ENCODE assay signal across 22 cellular contexts in the genomic region with DNA sequence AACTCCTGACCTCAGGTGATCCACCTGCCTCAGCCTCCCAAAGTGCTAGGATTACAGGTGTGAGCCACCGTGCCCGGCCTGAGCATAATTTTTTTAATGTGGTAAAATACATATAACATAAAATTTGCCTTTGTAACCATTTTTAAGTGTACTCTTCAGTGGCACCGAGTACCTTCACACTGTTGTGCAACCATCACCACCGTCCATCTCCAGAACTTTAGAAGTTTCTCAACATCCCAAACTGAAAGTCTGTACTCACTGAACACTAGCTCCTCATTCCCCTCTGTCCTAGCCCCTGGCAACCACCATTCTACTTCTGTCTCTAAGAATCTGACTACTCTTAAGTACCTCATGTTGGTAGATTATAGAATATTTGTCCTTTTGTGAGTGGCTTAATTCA. TPM values are rescaled to one million over a fixed set of nuclear protein-coding genes. Genes with fewer than 3 reads are reported as not detected.
A peak's percentile ranks its signal among the peaks of the same experiment; 100 is the strongest.
DNase-seq lines count a peak whose midpoint lies in the region; ATAC-seq and TF ChIP-seq lines count a peak whose summit lies in the region.
"Had no signal": no experiment of that assay in that cellular context is flagged by ENCODE, and none has a peak within 500 bp of the region (broad histone marks: within the 10 kb centered on the region; RNA-seq: fewer than 3 reads in every experiment).

No MANE protein-coding gene starts in this region.

- H3K9me3 ChIP-seq in T-helper 17 cell (ENCODE audit: control insufficient read depth, low read length, poor library complexity, severe bottlenecking): no peaks in the 10 kb centered on the region
- H3K9me3 ChIP-seq: A549 had no signal

- in situ Hi-C loops in G401 (cut with HindIII; ENCODE audit: low sequenced_read_pairs): no loop called here

- intact Hi-C loops in activated CD4-positive, alpha-beta T cell treated with anti-CD3 and anti-CD28 coated beads, Interleukin-2, amount 10 ng/mL, durations not matched to agents 24 days and 14 days (cut with micrococcal nuclease): loop anchor here (5.0 kb wide), 1 partner anchor 58 kb away; no protein-coding TSS in a partner anchor

- TF ChIP-seq CTCF in chondrocyte (IDR thresholded peaks at IDR 0.05): no peak

- peak overlapping the region; percentile 35 for H3K27ac Mint-ChIP-seq in activated naive CD8-positive, alpha-beta T cell
- H3K27ac Mint-ChIP-seq in activated naive CD8-positive, alpha-beta T cell treated with anti-CD3 and anti-CD28 coated beads, Interleukin-2, amount 50 U/mL, for 24 hours: no peak overlapping the region
- H3K27ac Mint-ChIP-seq in T-helper 17 cell (peak overlapping the region; percentile 82), chondrocyte (ENCODE audit: unreplicated experiment) (peak overlapping the region; percentile 24)
- no peak overlapping the region for H3K27ac Mint-ChIP-seq in activated CD4-positive, alpha-beta T cell treated with anti-CD3 and anti-CD28 coated beads, Interleukin-2, amount 10 ng/mL, durations not matched to agents 24 days and 14 days
- H3K27ac Mint-ChIP-seq: B cell, IgD-negative memory B cell had no signal

- H3K27me3 Mint-ChIP-seq in activated naive CD8-positive, alpha-beta T cell: no peaks in the 10 kb centered on the region
- H3K27me3 Mint-ChIP-seq in activated naive CD8-positive, alpha-beta T cell treated with anti-CD3 and anti-CD28 coated beads, Interleukin-2, amount 50 U/mL, for 24 hours: no peaks in the 10 kb centered on the region
- H3K27me3 Mint-ChIP-seq in T-helper 17 cell (no peaks in the 10 kb centered on the region), chondrocyte (ENCODE audit: low read depth) (no peaks in the 10 kb centered on the region)
- H3K27me3 Mint-ChIP-seq in activated CD4-positive, alpha-beta T cell treated with anti-CD3 and anti-CD28 coated beads, Interleukin-2, amount 10 ng/mL, durations not matched to agents 24 days and 14 days: no peaks in the 10 kb centered on the region
- H3K27me3 Mint-ChIP-seq: CD4-positive, alpha-beta memory T cell had no signal

- no peak for DNase-seq in activated naive CD8-positive, alpha-beta T cell treated with anti-CD3 and anti-CD28 coated beads, Interleukin-2, amount 50 U/mL, for 24 hours
- DNase-seq in T-helper 17 cell: no peak
- no peak for DNase-seq in chondrocyte (ENCODE audit: low spot score)
- DNase-seq in activated CD4-positive, alpha-beta T cell treated with anti-CD3 and anti-CD28 coated beads, Interleukin-2, amount 10 ng/mL, durations not matched to agents 24 days and 14 days: no peak
- no peak for DNase-seq in NCI-H1436 treated with DMSO at 0.1 percent for 48 hours (lab: John Stamatoyannopoulos, UW)
- DNase-seq in G401 (ENCODE audit: low spot score): no peak
- DNase-seq: Calu3; CD4-positive, alpha-beta memory T cell; DMS153; GDM1; NCI-H1417; NCI-H187; NCI-H446 treated with DMSO at 0.1 percent for 48 hours; NCI-H526 treated with DMSO at 0.1 percent for 48 hours; PC-9; RPMI8226; SHP77 had no signal

- no peak for ATAC-seq in activated naive CD8-positive, alpha-beta T cell treated with anti-CD3 and anti-CD28 coated beads, Interleukin-2, amount 50 U/mL, for 24 hours
- ATAC-seq in T-helper 17 cell: no peak
- ATAC-seq: A549, HCT116 had no signal

- H3K4me1 Mint-ChIP-seq in activated naive CD8-positive, alpha-beta T cell (ENCODE audit: low read depth): peaks cover 36% of the 10 kb centered on the region
- H3K4me1 Mint-ChIP-seq in activated naive CD8-positive, alpha-beta T cell treated with anti-CD3 and anti-CD28 coated beads, Interleukin-2, amount 50 U/mL, for 24 hours: peaks cover 48% of the 10 kb centered on the region
- peaks cover 49% of the 10 kb centered on the region for H3K4me1 Mint-ChIP-seq in T-helper 17 cell
- H3K4me1 Mint-ChIP-seq in chondrocyte (ENCODE audit: low read depth): peaks cover 76% of the 10 kb centered on the region
- peaks cover 59% of the 10 kb centered on the region for H3K4me1 Mint-ChIP-seq in activated CD4-positive, alpha-beta T cell treated with anti-CD3 and anti-CD28 coated beads, Interleukin-2, amount 10 ng/mL, durations not matched to agents 24 days and 14 days

- no peaks in the 10 kb centered on the region for H3K9me3 Mint-ChIP-seq in activated naive CD8-positive, alpha-beta T cell (ENCODE audit: low read depth)
- peaks cover 4% of the 10 kb centered on the region for H3K9me3 Mint-ChIP-seq in activated naive CD8-positive, alpha-beta T cell treated with anti-CD3 and anti-CD28 coated beads, Interleukin-2, amount 50 U/mL, for 24 hours
- no peaks in the 10 kb centered on the region for H3K9me3 Mint-ChIP-seq in chondrocyte (ENCODE audit: low read depth)
- peaks cover 4% of the 10 kb centered on the region for H3K9me3 Mint-ChIP-seq in activated CD4-positive, alpha-beta T cell treated with anti-CD3 and anti-CD28 coated beads, Interleukin-2, amount 10 ng/mL, durations not matched to agents 24 days and 14 days

- H3K4me3 Mint-ChIP-seq in activated naive CD8-positive, alpha-beta T cell: no peak overlapping the region
- H3K4me3 Mint-ChIP-seq in activated naive CD8-positive, alpha-beta T cell treated with anti-CD3 and anti-CD28 coated beads, Interleukin-2, amount 50 U/mL, for 24 hours: no peak overlapping the region
- no peak overlapping the region for H3K4me3 Mint-ChIP-seq in T-helper 17 cell
- no peak overlapping the region for H3K4me3 Mint-ChIP-seq in chondrocyte (ENCODE audit: unreplicated experiment)
- H3K4me3 Mint-ChIP-seq in activated CD4-positive, alpha-beta T cell treated with anti-CD3 and anti-CD28 coated beads, Interleukin-2, amount 10 ng/mL, durations not matched to agents 24 days and 14 days: no peak overlapping the region
- H3K4me3 Mint-ChIP-seq: B cell, IgD-negative memory B cell had no signal

- H3K36me3 Mint-ChIP-seq in activated naive CD8-positive, alpha-beta T cell: peaks cover 8% of the 10 kb centered on the region
- peaks cover 17% of the 10 kb centered on the region for H3K36me3 Mint-ChIP-seq in activated naive CD8-positive, alpha-beta T cell treated with anti-CD3 and anti-CD28 coated beads, Interleukin-2, amount 50 U/mL, for 24 hours (ENCODE audit: low read depth)
- no peaks in the 10 kb centered on the region for H3K36me3 Mint-ChIP-seq in T-helper 17 cell (ENCODE audit: low read depth)
- peaks cover 2% of the 10 kb centered on the region for H3K36me3 Mint-ChIP-seq in chondrocyte (ENCODE audit: low read depth)
- H3K36me3 Mint-ChIP-seq in activated CD4-positive, alpha-beta T cell treated with anti-CD3 and anti-CD28 coated beads, Interleukin-2, amount 10 ng/mL, durations not matched to agents 24 days and 14 days (ENCODE audit: low read depth): peaks cover 36% of the 10 kb centered on the region

RNA-seq across cellular contexts. Expression of gene LRIG1, which starts 35.2 kb away (rescaled TPM):
- total RNA-seq in T-helper 17 cell: 10 to 100 TPM; 57.8 to 63.4 TPM
- total RNA-seq in chondrocyte: 66.8 to 111 TPM (median 108 TPM) in 3 replicates
- 50.3 and 52.8 TPM in 2 replicates for total RNA-seq in activated CD4-positive, alpha-beta T cell treated with anti-CD3 and anti-CD28 coated beads, Interleukin-2, amount 10 ng/mL, durations not matched to agents 24 days and 14 days
- 1.3 and 1.7 TPM in 2 replicates for total RNA-seq in G401 (2014; rRNA removed; shearing (Covaris generic))
- total RNA-seq: PC-9 had no signal

Comparison
In these comparisons a context has a peak if more than half of its experiments do, and no peak if none do; other contexts are left out.
1. H3K27ac Mint-ChIP-seq: peak in activated naive CD8-positive, alpha-beta T cell (single experiment), T-helper 17 cell (single experiment) and chondrocyte (single experiment); none in activated naive CD8-positive, alpha-beta T cell treated with anti-CD3 and anti-CD28 coated beads, Interleukin-2, amount 50 U/mL, for 24 hours (single experiment) and activated CD4-positive, alpha-beta T cell treated with anti-CD3 and anti-CD28 coated beads, Interleukin-2, amount 10 ng/mL, durations not matched to agents 24 days and 14 days (single experiment).
2. RNA of gene LRIG1, which starts 35.2 kb away (total RNA-seq): 66.8 to 111 TPM in chondrocyte, 57.8 to 63.4 TPM in T-helper 17 cell and 50.3 to 52.8 TPM in activated CD4-positive, alpha-beta T cell treated with anti-CD3 and anti-CD28 coated beads, Interleukin-2, amount 10 ng/mL, durations not matched to agents 24 days and 14 days; 1.3 to 1.7 TPM in G401; every median in the first group is over 10 times any median in the second.